In the genomic region with DNA sequence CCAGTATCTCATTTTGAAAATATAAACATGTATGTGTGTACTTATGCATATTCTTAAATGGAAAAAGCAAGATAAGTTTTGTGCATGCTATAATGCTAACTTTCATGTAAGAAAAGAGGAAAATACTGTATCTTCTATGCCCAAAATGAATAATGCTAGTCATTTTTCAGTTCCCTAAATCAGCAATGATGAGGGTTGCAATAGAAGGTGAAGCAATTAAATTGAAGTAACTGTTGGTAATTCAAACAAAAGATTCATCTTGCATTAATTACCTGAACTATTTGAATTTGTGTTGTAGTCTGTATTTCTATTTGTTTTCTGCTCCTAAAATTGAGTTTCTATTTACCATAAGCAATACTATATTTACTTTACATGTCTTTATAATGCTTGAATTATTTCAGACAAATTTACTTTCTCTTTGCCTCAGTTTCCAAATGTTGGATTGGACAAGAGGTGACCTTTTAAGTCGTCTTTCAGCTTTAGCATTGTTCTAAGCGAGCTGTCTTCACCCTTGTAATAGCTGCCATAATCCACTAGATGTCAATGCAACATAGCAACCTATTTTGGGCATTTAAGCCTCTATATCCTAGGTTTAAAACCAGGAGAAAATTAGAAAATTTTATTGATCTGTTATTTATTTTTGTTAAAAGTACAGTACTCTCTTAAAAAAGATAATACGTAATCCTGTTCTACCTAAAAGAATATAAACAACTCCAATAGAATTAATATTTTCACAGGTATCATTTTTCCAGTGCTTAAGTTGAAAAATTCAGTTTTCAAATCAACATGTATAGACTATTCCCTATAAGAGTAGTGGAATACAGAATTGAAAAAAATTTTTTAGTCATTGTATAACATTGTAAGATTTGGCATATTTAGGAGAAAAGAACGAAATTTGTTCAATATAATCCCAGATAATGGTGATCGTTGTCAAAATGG, we compare ENCODE assay signal across 9 cellular contexts. TPM values are rescaled to one million over a fixed set of nuclear protein-coding genes. Genes with fewer than 3 reads are reported as not detected.
DNase-seq lines count a peak whose midpoint lies in the region; ATAC-seq, FAIRE-seq and TF ChIP-seq lines count a peak whose summit lies in the region.
"Had no signal": no experiment of that assay in that cellular context is flagged by ENCODE, and none has a peak within 500 bp of the region (broad histone marks: within the 10 kb centered on the region; RNA-seq: fewer than 3 reads in every experiment).

No MANE protein-coding gene starts in this region.

- peak; percentile 77 for FAIRE-seq in K562 (lab: Jason Lieb, UNC)
- no peak for FAIRE-seq in H54 (lab: Jason Lieb, UNC)

- no peak overlapping the region for H3K4me2 ChIP-seq in K562 (ENCODE audit: insufficient read depth, low read length)

- H3K79me2 ChIP-seq in K562 (ENCODE audit: control insufficient read depth, insufficient read depth, low read length) = no peaks in the 10 kb centered on the region

- H4K20me1 ChIP-seq in K562 (replicated peaks; ENCODE audit: control insufficient read depth, insufficient read depth, low read length) = no peaks in the 10 kb centered on the region

- CTCF ChIA-PET in K562 (lab: Yijun Ruan, JAX; ENCODE audit: low intra/inter-chr PET ratio) = interaction anchor here (1.1 to 3.4 kb wide), 6 partner anchors 39 to 370 kb away, joined by 3 to 18 read pairs (median 4); no protein-coding TSS in a partner anchor

- H3K9me1 ChIP-seq in K562 (ENCODE audit: control insufficient read depth, insufficient read depth, low read length) = no peaks in the 10 kb centered on the region

- TF ChIP-seq CTCF in K562 (IDR thresholded peaks at IDR 0.05 in 2 of 3, conservative IDR thresholded peaks at IDR 0.05 in 1 of 3; ENCODE audit: insufficient read depth in 2 of 3, low read depth in 1 of 3, low read length in 3 of 3) (peak; percentile 74 to 93 (median 79); a peak in 5 of 6 replicates), tibial nerve (IDR thresholded peaks at IDR 0.05) (peak; percentile 81 to 89 (median 83))

- H3K27ac ChIP-seq in K562 (ENCODE audit: extremely low read depth, low read depth, low read length) (no peak overlapping the region), tibial nerve (no peak overlapping the region)

- POLR2A ChIA-PET in K562 (lab: Yijun Ruan, JAX) = interaction anchor here (0.6 to 1.0 kb wide), 2 partner anchors 13 to 677 kb away, joined by 3 read pairs; no protein-coding TSS in a partner anchor

- DNase-seq in DMS153 (lab: John Stamatoyannopoulos, UW) = peak; percentile 36
- peak; percentile 38 for DNase-seq in H4 (ENCODE audit: low spot score)
- peak; percentile 16 for DNase-seq in NCI-H2227 (lab: John Stamatoyannopoulos, UW; ENCODE audit: unreplicated experiment)
- DNase-seq in K562 (ENCODE audit: extremely low read depth in 1 of 4, low spot score in 3 of 4) = peak in 2 of 4 experiments; percentile 39 to 61
- peak; percentile 86 for DNase-seq in inferior parietal cortex (ENCODE audit: extremely low spot score)
- no peak for DNase-seq in tibial nerve (ENCODE audit: low spot score in 2 of 2)
- no peak for DNase-seq in mesenteric fat pad (ENCODE audit: low spot score)
- DNase-seq in H54 (ENCODE audit: insufficient read length, low spot score) = no peak

- intact Hi-C loops in K562 (cut with micrococcal nuclease) = loop anchor here (1.0 to 10.0 kb wide), 9 partner anchors 43 to 833 kb away; partner anchors contain the start of gene PERP

- TF ChIP-seq EP300 in K562 (IDR thresholded peaks at IDR 0.05; ENCODE audit: low read length) (no peak), tibial nerve (IDR thresholded peaks at IDR 0.05) (no peak)

- in situ Hi-C loops in K562 (cut with MboI) = no loop called here

- H2AFZ ChIP-seq in K562 (ENCODE audit: low read depth, low read length) = no peak overlapping the region

- H3K27me3 ChIP-seq in K562 (ENCODE audit: control insufficient read depth in 2 of 2, insufficient read depth in 2 of 2, low read length in 2 of 2) = no peaks in the 10 kb centered on the region; a peak in 1 of 5 replicates
- H3K27me3 ChIP-seq in tibial nerve = no peaks in the 10 kb centered on the region

- H3K36me3 ChIP-seq in K562 (ENCODE audit: control insufficient read depth, insufficient read depth, low read length) = no peaks in the 10 kb centered on the region
- no peaks in the 10 kb centered on the region for H3K36me3 ChIP-seq in tibial nerve

- BruUV-seq in K562 (replicated peaks; lab: Mats Ljungman, UMichigan) = no TSS peak

- TF ChIP-seq RAD21 in K562 (CRISPR knock-in tag; conservative IDR thresholded peaks at IDR 0.05 in 1 of 2, IDR thresholded peaks at IDR 0.05 in 1 of 2) = peak; percentile 98 to 100

- WGBS in K562 (ENCODE audit: insufficient coverage, low coverage, missing lambda C conversion rate) = 5% methylated on average over 5 of the region's 5 CpGs
- WGBS in tibial nerve, 2 donors = 30 to 32% methylated on average over 5 of the region's 5 CpGs

- peak; percentile 90 for ATAC-seq in K562

- H3K4me1 ChIP-seq in K562 (replicated peaks in 1 of 2; ENCODE audit: control insufficient read depth in 2 of 2, insufficient read depth in 2 of 2, low read length in 2 of 2) = no peaks in the 10 kb centered on the region
- H3K4me1 ChIP-seq in tibial nerve = no peaks in the 10 kb centered on the region

- H3K4me3 ChIP-seq in K562 = no peak overlapping the region
- H3K4me3 ChIP-seq in tibial nerve = no peak overlapping the region
- H3K4me3 ChIP-seq: skin epidermis had no signal

- H3K9ac ChIP-seq in K562 (ENCODE audit: insufficient read depth in 1 of 2, low read depth in 2 of 2, low read length in 2 of 2) = no peak overlapping the region

- TF ChIP-seq POLR2A in K562 (conservative IDR thresholded peaks at IDR 0.05) (no peak), tibial nerve (IDR thresholded peaks at IDR 0.05) (no peak), H54 (IDR thresholded peaks at IDR 0.05; ENCODE audit: low read depth, low read length) (no peak)

- no peaks in the 10 kb centered on the region for H3K9me3 ChIP-seq in K562 (replicated peaks; ENCODE audit: control insufficient read depth, insufficient read depth, low read depth, low read length)
- no peaks in the 10 kb centered on the region for H3K9me3 ChIP-seq in tibial nerve

TF ChIP-seq in K562, 482 proteins besides CTCF, POLR2A, EP300 and RAD21 (continues in another document):
- TF ChIP-seq ZNF668 (CRISPR knock-in tag; IDR thresholded peaks at IDR 0.05) (no peak), MEF2A (IDR thresholded peaks at IDR 0.05; ENCODE audit: control insufficient read depth, low read depth, low read length) (peak; percentile 77), TEAD1 (CRISPR knock-in tag; IDR thresholded peaks at IDR 0.05) (0 out of 4 replicates have a peak, but pooled peaks of 1 of the 2 experiments have one; percentile 12), STAG1 (CRISPR knock-in tag; IDR thresholded peaks at IDR 0.05; ENCODE audit: borderline replicate concordance) (no peak), CC2D1A (IDR thresholded peaks at IDR 0.05) (peak; percentile 28; the same call in 1 of the 2 replicates), EHMT2 (IDR thresholded peaks at IDR 0.05) (no peak), JUND (IDR thresholded peaks at IDR 0.05; ENCODE audit: borderline replicate concordance, low read depth, low read length) (peak; percentile 19; the same call in 1 of the 2 replicates), JUND (tag; IDR thresholded peaks at IDR 0.05; ENCODE audit: borderline replicate concordance, low read depth, low read length) (no peak), RBM22 (IDR thresholded peaks at IDR 0.05; ENCODE audit: low read depth, low read length, poor library complexity, severe bottlenecking) (no peak)
- TF ChIP-seq, protein P1, sequence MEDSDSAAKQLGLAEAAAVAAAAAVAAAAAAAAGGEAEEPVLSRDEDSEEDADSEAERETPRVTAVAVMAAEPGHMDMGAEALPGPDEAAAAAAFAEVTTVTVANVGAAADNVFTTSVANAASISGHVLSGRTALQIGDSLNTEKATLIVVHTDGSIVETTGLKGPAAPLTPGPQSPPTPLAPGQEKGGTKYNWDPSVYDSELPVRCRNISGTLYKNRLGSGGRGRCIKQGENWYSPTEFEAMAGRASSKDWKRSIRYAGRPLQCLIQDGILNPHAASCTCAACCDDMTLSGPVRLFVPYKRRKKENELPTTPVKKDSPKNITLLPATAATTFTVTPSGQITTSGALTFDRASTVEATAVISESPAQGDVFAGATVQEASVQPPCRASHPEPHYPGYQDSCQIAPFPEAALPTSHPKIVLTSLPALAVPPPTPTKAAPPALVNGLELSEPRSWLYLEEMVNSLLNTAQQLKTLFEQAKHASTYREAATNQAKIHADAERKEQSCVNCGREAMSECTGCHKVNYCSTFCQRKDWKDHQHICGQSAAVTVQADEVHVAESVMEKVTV (CRISPR knock-in tag; IDR thresholded peaks at IDR 0.05) = peak; percentile 99

RNA-seq across cellular contexts. Expression of gene IFNGR1, which starts 52.3 kb away (rescaled TPM):
- total RNA-seq in H4 (2014; rRNA removed; shearing (Covaris generic)) = 21.9 and 39.1 TPM in 2 replicates
- total RNA-seq in K562 (2011; cell fraction: chromatin; rRNA removed; ENCODE audit: low replicate concordance) = 20.6 and 45.2 TPM in 2 replicates
- 21.5 and 26.5 TPM in 2 replicates for total RNA-seq in K562 (2011; cell fraction: nucleolus; rRNA removed)
- total RNA-seq in K562 (2011; cell fraction: nucleoplasm; rRNA removed) = 30.9 and 31.5 TPM in 2 replicates
- total RNA-seq in K562 (2014; rRNA removed) (13.4 and 14.7 TPM in 2 replicates), K562 (2014; rRNA removed; fragmentation: Illumina TruSeq; extraction: Trizol) (26.7 and 31.3 TPM in 2 replicates), K562 (2015; rRNA removed; fragmentation: Illumina TruSeq; extraction: Trizol) (33.4 and 38.9 TPM in 2 replicates), K562 (2021) (16.8 and 17.7 TPM in 2 replicates), tibial nerve (100 to 1,000 TPM in 1 of 4 donors, 10 to 100 TPM in 3; 73.8 to 125 (median 97.8) TPM), mesenteric fat pad (148 TPM)
- polyA plus RNA-seq in K562 (2011; rRNA removed) (33.0 and 52.5 TPM in 2 replicates), K562 (2014; fragmentation: Illumina TruSeq; extraction: Trizol) (22.4 and 26.7 TPM in 2 replicates), K562 (2014; fragmentation: Nextera tagmentation; extraction: Ambion mirVana) (10 to 100 TPM; 41.5 to 47.0 TPM), K562 (2014; rRNA removed) (19.3 and 21.2 TPM in 2 replicates)
- 4.8 and 21.0 TPM in 2 replicates for polyA plus RNA-seq in K562 (2011; cell fraction: cytosol; rRNA removed)
- polyA plus RNA-seq in K562 (2011; cell fraction: nucleus; rRNA removed) = 24.7 and 52.5 TPM in 2 replicates
- 22.6 and 25.6 TPM in 2 replicates for polyA plus RNA-seq in K562 (2012)
- 16.9 and 42.2 TPM in 2 replicates for polyA minus RNA-seq in K562 (2011; rRNA and poly(A)+ RNA removed)
- 8.5 and 22.1 TPM in 2 replicates for polyA minus RNA-seq in K562 (2011; cell fraction: cytosol; rRNA and poly(A)+ RNA removed)
- polyA minus RNA-seq in K562 (2011; cell fraction: nucleus; rRNA and poly(A)+ RNA removed) = 11.8 and 45.1 TPM in 2 replicates

Comparison
In these comparisons a context has a peak if more than half of its experiments do, and no peak if none do; other contexts are left out.
1. DNase-seq: peak in DMS153 (single experiment), H4 (single experiment), NCI-H2227 (single experiment) and inferior parietal cortex (single experiment); none in tibial nerve (0 of 2), mesenteric fat pad (single experiment) and H54 (single experiment).